In the genomic region with DNA sequence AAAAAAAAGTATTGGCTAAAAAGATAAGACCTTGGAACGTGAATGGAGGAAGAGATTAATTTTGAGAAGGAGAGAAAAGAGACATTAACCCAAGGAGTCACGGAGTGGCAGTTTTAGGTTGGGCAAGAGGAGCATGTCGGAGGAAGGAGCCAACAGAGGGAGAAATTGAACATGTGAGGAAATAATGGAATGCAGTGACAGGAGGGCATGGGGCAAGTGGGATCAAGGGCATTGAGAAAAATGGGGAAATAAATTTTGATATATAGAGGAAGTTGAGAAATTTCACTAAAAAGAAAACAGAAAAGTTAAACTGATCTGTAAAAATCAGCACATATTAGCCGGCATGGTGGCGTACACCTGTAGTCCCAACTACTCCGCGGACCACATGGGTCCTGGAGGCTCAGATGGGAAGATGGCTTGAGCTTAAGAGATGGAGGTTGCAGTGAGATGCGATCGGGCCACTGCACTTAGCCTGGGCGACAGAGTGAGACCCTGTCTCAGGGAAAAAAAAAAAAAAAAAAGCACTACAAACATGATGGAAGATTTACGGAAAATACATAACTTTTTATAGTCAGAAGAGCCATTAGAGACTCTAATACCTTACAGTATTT, we compare ENCODE assay signal across 1 cellular context.
TF ChIP-seq lines count a peak whose summit lies in the region.

No MANE protein-coding gene starts in this region.

TF ChIP-seq in GM12878, 131 proteins besides CTCF, POLR2A, EP300 and RAD21:
- TF ChIP-seq NRF1 (conservative IDR thresholded peaks at IDR 0.05; ENCODE audit: low read depth, low read length), result no peak
- TF ChIP-seq, protein P1, sequence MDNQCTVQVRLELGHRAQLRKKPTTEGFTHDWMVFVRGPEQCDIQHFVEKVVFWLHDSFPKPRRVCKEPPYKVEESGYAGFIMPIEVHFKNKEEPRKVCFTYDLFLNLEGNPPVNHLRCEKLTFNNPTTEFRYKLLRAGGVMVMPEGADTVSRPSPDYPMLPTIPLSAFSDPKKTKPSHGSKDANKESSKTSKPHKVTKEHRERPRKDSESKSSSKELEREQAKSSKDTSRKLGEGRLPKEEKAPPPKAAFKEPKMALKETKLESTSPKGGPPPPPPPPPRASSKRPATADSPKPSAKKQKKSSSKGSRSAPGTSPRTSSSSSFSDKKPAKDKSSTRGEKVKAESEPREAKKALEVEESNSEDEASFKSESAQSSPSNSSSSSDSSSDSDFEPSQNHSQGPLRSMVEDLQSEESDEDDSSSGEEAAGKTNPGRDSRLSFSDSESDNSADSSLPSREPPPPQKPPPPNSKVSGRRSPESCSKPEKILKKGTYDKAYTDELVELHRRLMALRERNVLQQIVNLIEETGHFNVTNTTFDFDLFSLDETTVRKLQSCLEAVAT (IDR thresholded peaks at IDR 0.05), result peak; percentile 51; the same call in 1 of the 2 replicates
- TF ChIP-seq, protein P2, sequence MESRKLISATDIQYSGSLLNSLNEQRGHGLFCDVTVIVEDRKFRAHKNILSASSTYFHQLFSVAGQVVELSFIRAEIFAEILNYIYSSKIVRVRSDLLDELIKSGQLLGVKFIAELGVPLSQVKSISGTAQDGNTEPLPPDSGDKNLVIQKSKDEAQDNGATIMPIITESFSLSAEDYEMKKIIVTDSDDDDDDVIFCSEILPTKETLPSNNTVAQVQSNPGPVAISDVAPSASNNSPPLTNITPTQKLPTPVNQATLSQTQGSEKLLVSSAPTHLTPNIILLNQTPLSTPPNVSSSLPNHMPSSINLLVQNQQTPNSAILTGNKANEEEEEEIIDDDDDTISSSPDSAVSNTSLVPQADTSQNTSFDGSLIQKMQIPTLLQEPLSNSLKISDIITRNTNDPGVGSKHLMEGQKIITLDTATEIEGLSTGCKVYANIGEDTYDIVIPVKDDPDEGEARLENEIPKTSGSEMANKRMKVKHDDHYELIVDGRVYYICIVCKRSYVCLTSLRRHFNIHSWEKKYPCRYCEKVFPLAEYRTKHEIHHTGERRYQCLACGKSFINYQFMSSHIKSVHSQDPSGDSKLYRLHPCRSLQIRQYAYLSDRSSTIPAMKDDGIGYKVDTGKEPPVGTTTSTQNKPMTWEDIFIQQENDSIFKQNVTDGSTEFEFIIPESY (IDR thresholded peaks at IDR 0.05), result no peak
- TF ChIP-seq, protein P3, sequence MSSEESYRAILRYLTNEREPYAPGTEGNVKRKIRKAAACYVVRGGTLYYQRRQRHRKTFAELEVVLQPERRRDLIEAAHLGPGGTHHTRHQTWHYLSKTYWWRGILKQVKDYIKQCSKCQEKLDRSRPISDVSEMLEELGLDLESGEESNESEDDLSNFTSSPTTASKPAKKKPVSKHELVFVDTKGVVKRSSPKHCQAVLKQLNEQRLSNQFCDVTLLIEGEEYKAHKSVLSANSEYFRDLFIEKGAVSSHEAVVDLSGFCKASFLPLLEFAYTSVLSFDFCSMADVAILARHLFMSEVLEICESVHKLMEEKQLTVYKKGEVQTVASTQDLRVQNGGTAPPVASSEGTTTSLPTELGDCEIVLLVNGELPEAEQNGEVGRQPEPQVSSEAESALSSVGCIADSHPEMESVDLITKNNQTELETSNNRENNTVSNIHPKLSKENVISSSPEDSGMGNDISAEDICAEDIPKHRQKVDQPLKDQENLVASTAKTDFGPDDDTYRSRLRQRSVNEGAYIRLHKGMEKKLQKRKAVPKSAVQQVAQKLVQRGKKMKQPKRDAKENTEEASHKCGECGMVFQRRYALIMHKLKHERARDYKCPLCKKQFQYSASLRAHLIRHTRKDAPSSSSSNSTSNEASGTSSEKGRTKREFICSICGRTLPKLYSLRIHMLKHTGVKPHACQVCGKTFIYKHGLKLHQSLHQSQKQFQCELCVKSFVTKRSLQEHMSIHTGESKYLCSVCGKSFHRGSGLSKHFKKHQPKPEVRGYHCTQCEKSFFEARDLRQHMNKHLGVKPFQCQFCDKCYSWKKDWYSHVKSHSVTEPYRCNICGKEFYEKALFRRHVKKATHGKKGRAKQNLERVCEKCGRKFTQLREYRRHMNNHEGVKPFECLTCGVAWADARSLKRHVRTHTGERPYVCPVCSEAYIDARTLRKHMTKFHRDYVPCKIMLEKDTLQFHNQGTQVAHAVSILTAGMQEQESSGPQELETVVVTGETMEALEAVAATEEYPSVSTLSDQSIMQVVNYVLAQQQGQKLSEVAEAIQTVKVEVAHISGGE (CRISPR knock-in tag; IDR thresholded peaks at IDR 0.05), result no peak
- TF ChIP-seq, protein P4, sequence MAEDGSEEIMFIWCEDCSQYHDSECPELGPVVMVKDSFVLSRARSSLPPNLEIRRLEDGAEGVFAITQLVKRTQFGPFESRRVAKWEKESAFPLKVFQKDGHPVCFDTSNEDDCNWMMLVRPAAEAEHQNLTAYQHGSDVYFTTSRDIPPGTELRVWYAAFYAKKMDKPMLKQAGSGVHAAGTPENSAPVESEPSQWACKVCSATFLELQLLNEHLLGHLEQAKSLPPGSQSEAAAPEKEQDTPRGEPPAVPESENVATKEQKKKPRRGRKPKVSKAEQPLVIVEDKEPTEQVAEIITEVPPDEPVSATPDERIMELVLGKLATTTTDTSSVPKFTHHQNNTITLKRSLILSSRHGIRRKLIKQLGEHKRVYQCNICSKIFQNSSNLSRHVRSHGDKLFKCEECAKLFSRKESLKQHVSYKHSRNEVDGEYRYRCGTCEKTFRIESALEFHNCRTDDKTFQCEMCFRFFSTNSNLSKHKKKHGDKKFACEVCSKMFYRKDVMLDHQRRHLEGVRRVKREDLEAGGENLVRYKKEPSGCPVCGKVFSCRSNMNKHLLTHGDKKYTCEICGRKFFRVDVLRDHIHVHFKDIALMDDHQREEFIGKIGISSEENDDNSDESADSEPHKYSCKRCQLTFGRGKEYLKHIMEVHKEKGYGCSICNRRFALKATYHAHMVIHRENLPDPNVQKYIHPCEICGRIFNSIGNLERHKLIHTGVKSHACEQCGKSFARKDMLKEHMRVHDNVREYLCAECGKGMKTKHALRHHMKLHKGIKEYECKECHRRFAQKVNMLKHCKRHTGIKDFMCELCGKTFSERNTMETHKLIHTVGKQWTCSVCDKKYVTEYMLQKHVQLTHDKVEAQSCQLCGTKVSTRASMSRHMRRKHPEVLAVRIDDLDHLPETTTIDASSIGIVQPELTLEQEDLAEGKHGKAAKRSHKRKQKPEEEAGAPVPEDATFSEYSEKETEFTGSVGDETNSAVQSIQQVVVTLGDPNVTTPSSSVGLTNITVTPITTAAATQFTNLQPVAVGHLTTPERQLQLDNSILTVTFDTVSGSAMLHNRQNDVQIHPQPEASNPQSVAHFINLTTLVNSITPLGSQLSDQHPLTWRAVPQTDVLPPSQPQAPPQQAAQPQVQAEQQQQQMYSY (CRISPR knock-in tag; IDR thresholded peaks at IDR 0.05), result no peak
TF ChIP-seq in GM12878: peak in this region for 1.
